8 cellular contexts compared by ENCODE assay signal in the genomic region with DNA sequence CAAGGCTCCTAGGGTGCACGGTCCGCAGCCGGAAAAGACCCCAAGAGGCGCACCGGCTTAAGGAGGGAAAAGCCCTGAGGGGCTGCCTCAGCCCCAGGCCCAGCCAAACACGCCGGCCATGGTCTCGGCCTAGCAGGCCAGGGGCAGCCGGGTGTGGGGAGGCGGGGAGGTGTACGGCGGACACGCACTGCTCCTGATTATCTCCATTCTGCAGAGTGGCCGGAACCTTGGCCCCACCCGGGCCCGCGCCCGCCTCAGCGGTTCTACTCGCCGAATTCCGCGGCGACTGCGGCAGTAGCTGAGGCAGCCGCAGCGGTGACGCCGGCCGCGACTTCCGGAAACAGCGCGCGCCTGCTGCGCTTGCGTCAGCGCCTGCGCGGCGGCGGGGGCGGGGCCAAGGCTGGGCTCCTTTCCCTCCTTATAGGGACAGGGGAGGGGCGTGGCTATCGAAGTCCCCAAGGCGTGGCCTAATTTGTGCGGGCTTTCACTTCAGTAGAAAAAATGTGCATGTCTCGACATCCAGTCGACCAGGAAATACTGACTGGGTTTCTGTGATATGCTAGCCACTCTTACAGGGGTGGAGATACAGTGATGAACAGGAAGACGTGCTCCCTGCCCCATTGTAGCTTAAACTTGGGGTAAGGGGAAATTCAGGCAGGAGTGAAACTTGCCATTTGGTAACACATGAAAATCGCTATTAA. TPM values are rescaled to one million over a fixed set of nuclear protein-coding genes. Genes with fewer than 3 reads are reported as not detected.
DNase-seq lines count a peak whose midpoint lies in the region; ATAC-seq and TF ChIP-seq lines count a peak whose summit lies in the region.

A gene with protein sequence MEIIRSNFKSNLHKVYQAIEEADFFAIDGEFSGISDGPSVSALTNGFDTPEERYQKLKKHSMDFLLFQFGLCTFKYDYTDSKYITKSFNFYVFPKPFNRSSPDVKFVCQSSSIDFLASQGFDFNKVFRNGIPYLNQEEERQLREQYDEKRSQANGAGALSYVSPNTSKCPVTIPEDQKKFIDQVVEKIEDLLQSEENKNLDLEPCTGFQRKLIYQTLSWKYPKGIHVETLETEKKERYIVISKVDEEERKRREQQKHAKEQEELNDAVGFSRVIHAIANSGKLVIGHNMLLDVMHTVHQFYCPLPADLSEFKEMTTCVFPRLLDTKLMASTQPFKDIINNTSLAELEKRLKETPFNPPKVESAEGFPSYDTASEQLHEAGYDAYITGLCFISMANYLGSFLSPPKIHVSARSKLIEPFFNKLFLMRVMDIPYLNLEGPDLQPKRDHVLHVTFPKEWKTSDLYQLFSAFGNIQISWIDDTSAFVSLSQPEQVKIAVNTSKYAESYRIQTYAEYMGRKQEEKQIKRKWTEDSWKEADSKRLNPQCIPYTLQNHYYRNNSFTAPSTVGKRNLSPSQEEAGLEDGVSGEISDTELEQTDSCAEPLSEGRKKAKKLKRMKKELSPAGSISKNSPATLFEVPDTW (minus strand): TSS at position 342 of the 701 bp plus-strand sequence. CDS start 135 bp downstream, at position 207.

- DNase-seq in DND-41 (peak; percentile 97), GOT3 (lab: John Stamatoyannopoulos, UW) (peak; percentile 84), RWPE2 (ENCODE audit: low spot score) (peak; percentile 96), fibroblast of mammary gland (ENCODE audit: low read depth) (peak; percentile 95)
- DNase-seq in activated T-helper 2 cell treated with anti-CD3 and anti-CD28 coated beads, Interferon-gamma antibody, Interleukin-2, Interleukin-4, amounts not matched to agents 10 μg/mL and 5 μg/mL and 100 μg/mL, durations not matched to agents 14 hours and 24 hours and 36 hours (ENCODE audit: low spot score) = peak; percentile 97
- DNase-seq in naive thymus-derived CD8-positive, alpha-beta T cell = peak; percentile 95 to 98 (median 98)
- DNase-seq in stimulated activated naive B cell treated with anti-CD40 and anti-IgM and Interleukin-4, amounts not matched to agents 10 μg/mL and 1 μg/mL and 100 μg/mL, for 72 hours = peak; percentile 96

- H3K27me3 Mint-ChIP-seq in activated T-helper 2 cell treated with anti-CD3 and anti-CD28 coated beads, Interferon-gamma antibody, Interleukin-2, Interleukin-4, amounts not matched to agents 10 μg/mL and 5 μg/mL and 100 μg/mL, durations not matched to agents 14 hours and 24 hours and 36 hours (ENCODE audit: low read depth) = no peaks in the 10 kb centered on the region
- no peaks in the 10 kb centered on the region for H3K27me3 Mint-ChIP-seq in naive thymus-derived CD8-positive, alpha-beta T cell
- no peaks in the 10 kb centered on the region for H3K27me3 Mint-ChIP-seq in stimulated activated naive B cell treated with anti-CD40 and anti-IgM and Interleukin-4, amounts not matched to agents 10 μg/mL and 1 μg/mL and 100 μg/mL, for 72 hours

- peak within 1 kb of the TSS; percentile 95 for H3K9ac ChIP-seq in DND-41 (ENCODE audit: low read depth, low read length)
- H3K9ac ChIP-seq in Loucy (ENCODE audit: low read depth, low read length, poor library complexity, severe bottlenecking) = peak within 1 kb of the TSS; percentile 95

- no peaks in the 10 kb centered on the region for H3K9me3 Mint-ChIP-seq in activated T-helper 2 cell treated with anti-CD3 and anti-CD28 coated beads, Interferon-gamma antibody, Interleukin-2, Interleukin-4, amounts not matched to agents 10 μg/mL and 5 μg/mL and 100 μg/mL, durations not matched to agents 14 hours and 24 hours and 36 hours
- peaks cover 0 to 9% (median 0%) of the 10 kb centered on the region in 9 donors for H3K9me3 Mint-ChIP-seq in naive thymus-derived CD8-positive, alpha-beta T cell
- H3K9me3 Mint-ChIP-seq in stimulated activated naive B cell treated with anti-CD40 and anti-IgM and Interleukin-4, amounts not matched to agents 10 μg/mL and 1 μg/mL and 100 μg/mL, for 72 hours = peaks cover 2 to 4% of the 10 kb centered on the region in 2 donors

- H3K79me2 ChIP-seq in DND-41 (ENCODE audit: insufficient read depth, low read length) = peaks cover 71% of the 10 kb centered on the region
- peaks cover 45% of the 10 kb centered on the region for H3K79me2 ChIP-seq in Loucy (ENCODE audit: insufficient read depth, low read length)

- ATAC-seq in DND-41 (ENCODE audit: insufficient read depth, low read depth) (peak; percentile 58), RWPE2 (ENCODE audit: low read depth) (peak; percentile 55)
- ATAC-seq in naive thymus-derived CD8-positive, alpha-beta T cell = peak; percentile 60 to 64
- ATAC-seq in stimulated activated naive B cell treated with anti-CD40 and anti-IgM and Interleukin-4, amounts not matched to agents 10 μg/mL and 1 μg/mL and 100 μg/mL, for 72 hours (replicated peaks) = peak; percentile 62 to 76

- H3F3A ChIP-seq in Loucy (ENCODE audit: low read depth) = no peaks in the 10 kb centered on the region

- H4K20me1 ChIP-seq in DND-41 (ENCODE audit: insufficient read depth, low read length) (peaks cover 16% of the 10 kb centered on the region), Loucy (ENCODE audit: insufficient read depth, low read length, poor library complexity, severe bottlenecking) (peaks cover 23% of the 10 kb centered on the region)

- H3K4me1 ChIP-seq in DND-41 (ENCODE audit: insufficient read depth, low read length) (peaks cover 64% of the 10 kb centered on the region), Loucy (ENCODE audit: insufficient read depth, low read length, poor library complexity, severe bottlenecking) (peaks cover 4% of the 10 kb centered on the region), RWPE2 (ENCODE audit: insufficient read depth, poor library complexity, severe bottlenecking) (peaks cover 25% of the 10 kb centered on the region)

- H3K9me2 ChIP-seq in Loucy (replicated peaks; ENCODE audit: low read depth, low read length) = no peaks in the 10 kb centered on the region

- peak within 1 kb of the TSS; percentile 90 for H2AFZ ChIP-seq in DND-41 (ENCODE audit: low read depth, low read length)
- peak within 1 kb of the TSS; percentile 43; the same call in 1 of the 2 replicates for H2AFZ ChIP-seq in Loucy (ENCODE audit: low read length)

- TF ChIP-seq CTCF in DND-41 (IDR thresholded peaks at IDR 0.05; ENCODE audit: borderline replicate concordance, extremely low read depth, low read length, poor library complexity, severe bottlenecking) (no peak), Loucy (conservative IDR thresholded peaks at IDR 0.05; ENCODE audit: low read length) (no peak), RWPE2 (IDR thresholded peaks at IDR 0.05; ENCODE audit: poor library complexity, severe bottlenecking) (no peak), fibroblast of mammary gland (conservative IDR thresholded peaks at IDR 0.05; ENCODE audit: control insufficient read depth, insufficient read depth, low read depth, low read length) (no peak)

- peak within 1 kb of the TSS; percentile 96 for H3K27ac ChIP-seq in DND-41 (ENCODE audit: low read length)
- peak within 1 kb of the TSS; percentile 74 for H3K27ac ChIP-seq in RWPE2 (ENCODE audit: poor library complexity, severe bottlenecking)

- H3K9me3 ChIP-seq in DND-41 (ENCODE audit: insufficient read depth, low read length, severe bottlenecking) (no peaks in the 10 kb centered on the region), Loucy (ENCODE audit: insufficient read depth, low read depth, low read length) (no peaks in the 10 kb centered on the region), RWPE2 (ENCODE audit: severe bottlenecking) (no peaks in the 10 kb centered on the region)

- H3K4me1 Mint-ChIP-seq in activated T-helper 2 cell treated with anti-CD3 and anti-CD28 coated beads, Interferon-gamma antibody, Interleukin-2, Interleukin-4, amounts not matched to agents 10 μg/mL and 5 μg/mL and 100 μg/mL, durations not matched to agents 14 hours and 24 hours and 36 hours (ENCODE audit: low read depth) = peaks cover 31% of the 10 kb centered on the region
- peaks cover 25 to 63% (median 56%) of the 10 kb centered on the region in 4 donors for H3K4me1 Mint-ChIP-seq in naive thymus-derived CD8-positive, alpha-beta T cell
- peaks cover 24 to 40% of the 10 kb centered on the region in 2 donors for H3K4me1 Mint-ChIP-seq in stimulated activated naive B cell treated with anti-CD40 and anti-IgM and Interleukin-4, amounts not matched to agents 10 μg/mL and 1 μg/mL and 100 μg/mL, for 72 hours

- intact Hi-C loops in activated T-helper 2 cell treated with anti-CD3 and anti-CD28 coated beads, Interferon-gamma antibody, Interleukin-2, Interleukin-4, amounts not matched to agents 10 μg/mL and 5 μg/mL and 100 μg/mL, durations not matched to agents 14 hours and 24 hours and 36 hours (cut with micrococcal nuclease) = loop anchor here (5.0 kb wide), 1 partner anchor 343 kb away; no protein-coding TSS in a partner anchor

- peak within 1 kb of the TSS; percentile 99 for H3K27ac Mint-ChIP-seq in activated T-helper 2 cell treated with anti-CD3 and anti-CD28 coated beads, Interferon-gamma antibody, Interleukin-2, Interleukin-4, amounts not matched to agents 10 μg/mL and 5 μg/mL and 100 μg/mL, durations not matched to agents 14 hours and 24 hours and 36 hours
- peak within 1 kb of the TSS; percentile 92 to 100 (median 98) for H3K27ac Mint-ChIP-seq in naive thymus-derived CD8-positive, alpha-beta T cell
- H3K27ac Mint-ChIP-seq in stimulated activated naive B cell treated with anti-CD40 and anti-IgM and Interleukin-4, amounts not matched to agents 10 μg/mL and 1 μg/mL and 100 μg/mL, for 72 hours = peak within 1 kb of the TSS; percentile 97

- peaks cover 56% of the 10 kb centered on the region for H3K36me3 ChIP-seq in DND-41 (ENCODE audit: insufficient read depth, low read length)
- H3K36me3 ChIP-seq in Loucy (ENCODE audit: insufficient read depth, low read length) = no peaks in the 10 kb centered on the region; the same call in 1 of the 2 replicates
- H3K36me3 ChIP-seq in RWPE2 (ENCODE audit: low read depth) = peaks cover 49% of the 10 kb centered on the region

- peak within 1 kb of the TSS; percentile 80 to 91 for H3K4me3 ChIP-seq in DND-41 (ENCODE audit: low read depth in 1 of 2, low read length in 2 of 2)
- H3K4me3 ChIP-seq in Loucy (ENCODE audit: low read length, poor library complexity, severe bottlenecking) = peak within 1 kb of the TSS; percentile 96
- H3K4me3 ChIP-seq in RWPE2 (ENCODE audit: severe bottlenecking) = peak within 1 kb of the TSS; percentile 74
- H3K4me3 ChIP-seq in fibroblast of mammary gland (ENCODE audit: control insufficient read depth, low read depth, low read length) = peak within 1 kb of the TSS; percentile 87

- H3K4me2 ChIP-seq in DND-41 (ENCODE audit: insufficient read depth, low read length) (peak within 1 kb of the TSS; percentile 82), Loucy (ENCODE audit: low read depth, low read length, poor library complexity, severe bottlenecking) (peak within 1 kb of the TSS; percentile 94)

- H3K36me3 Mint-ChIP-seq in activated T-helper 2 cell treated with anti-CD3 and anti-CD28 coated beads, Interferon-gamma antibody, Interleukin-2, Interleukin-4, amounts not matched to agents 10 μg/mL and 5 μg/mL and 100 μg/mL, durations not matched to agents 14 hours and 24 hours and 36 hours (ENCODE audit: low read depth) = peaks cover 54% of the 10 kb centered on the region
- H3K36me3 Mint-ChIP-seq in naive thymus-derived CD8-positive, alpha-beta T cell = peaks cover 0 to 31% (median 11%) of the 10 kb centered on the region in 3 donors
- peaks cover 20 to 39% of the 10 kb centered on the region in 2 donors for H3K36me3 Mint-ChIP-seq in stimulated activated naive B cell treated with anti-CD40 and anti-IgM and Interleukin-4, amounts not matched to agents 10 μg/mL and 1 μg/mL and 100 μg/mL, for 72 hours

- no peaks in the 10 kb centered on the region for H3K27me3 ChIP-seq in DND-41 (ENCODE audit: insufficient read depth, low read length, poor library complexity)
- no peaks in the 10 kb centered on the region for H3K27me3 ChIP-seq in Loucy (ENCODE audit: insufficient read depth, low read length, poor library complexity, severe bottlenecking)
- no peaks in the 10 kb centered on the region for H3K27me3 ChIP-seq in RWPE2 (ENCODE audit: insufficient read depth, poor library complexity, severe bottlenecking)

- H3K4me3 Mint-ChIP-seq in activated T-helper 2 cell treated with anti-CD3 and anti-CD28 coated beads, Interferon-gamma antibody, Interleukin-2, Interleukin-4, amounts not matched to agents 10 μg/mL and 5 μg/mL and 100 μg/mL, durations not matched to agents 14 hours and 24 hours and 36 hours (ENCODE audit: low read depth) = peak within 1 kb of the TSS; percentile 98
- peak within 1 kb of the TSS; percentile 84 to 99 (median 94) for H3K4me3 Mint-ChIP-seq in naive thymus-derived CD8-positive, alpha-beta T cell
- H3K4me3 Mint-ChIP-seq in stimulated activated naive B cell treated with anti-CD40 and anti-IgM and Interleukin-4, amounts not matched to agents 10 μg/mL and 1 μg/mL and 100 μg/mL, for 72 hours = peak within 1 kb of the TSS; percentile 95 to 98

- POLR2A ChIA-PET in naive thymus-derived CD8-positive, alpha-beta T cell (lab: Charles Lee) = interaction anchor here (0.5 to 1.4 kb wide), 6 partner anchors 8 to 1279 kb away, joined by 3 to 14 read pairs (median 4); partner anchors contain the start of gene ERCC4

RNA-seq across cellular contexts. Expression of the gene that starts here (rescaled TPM):
- total RNA-seq in activated T-helper 2 cell treated with anti-CD3 and anti-CD28 coated beads, Interferon-gamma antibody, Interleukin-2, Interleukin-4, amounts not matched to agents 10 μg/mL and 5 μg/mL and 100 μg/mL, durations not matched to agents 14 hours and 24 hours and 36 hours = 52.8 and 56.6 TPM in 2 replicates
- 10 to 100 TPM; 47.9 to 49.7 TPM for total RNA-seq in naive thymus-derived CD8-positive, alpha-beta T cell
- polyA plus RNA-seq in naive thymus-derived CD8-positive, alpha-beta T cell = 10 to 100 TPM; 40.8 to 50.8 (median 44.0) TPM

Comparison
In these comparisons a context has a peak if more than half of its experiments do, and no peak if none do; other contexts are left out.
1. Peak in every context shown above with its lines: DNase-seq, ATAC-seq, H3K4me3 ChIP-seq and H3K27ac ChIP-seq.